Comparison of ENCODE assay signal across 8 cellular contexts in the genomic region with DNA sequence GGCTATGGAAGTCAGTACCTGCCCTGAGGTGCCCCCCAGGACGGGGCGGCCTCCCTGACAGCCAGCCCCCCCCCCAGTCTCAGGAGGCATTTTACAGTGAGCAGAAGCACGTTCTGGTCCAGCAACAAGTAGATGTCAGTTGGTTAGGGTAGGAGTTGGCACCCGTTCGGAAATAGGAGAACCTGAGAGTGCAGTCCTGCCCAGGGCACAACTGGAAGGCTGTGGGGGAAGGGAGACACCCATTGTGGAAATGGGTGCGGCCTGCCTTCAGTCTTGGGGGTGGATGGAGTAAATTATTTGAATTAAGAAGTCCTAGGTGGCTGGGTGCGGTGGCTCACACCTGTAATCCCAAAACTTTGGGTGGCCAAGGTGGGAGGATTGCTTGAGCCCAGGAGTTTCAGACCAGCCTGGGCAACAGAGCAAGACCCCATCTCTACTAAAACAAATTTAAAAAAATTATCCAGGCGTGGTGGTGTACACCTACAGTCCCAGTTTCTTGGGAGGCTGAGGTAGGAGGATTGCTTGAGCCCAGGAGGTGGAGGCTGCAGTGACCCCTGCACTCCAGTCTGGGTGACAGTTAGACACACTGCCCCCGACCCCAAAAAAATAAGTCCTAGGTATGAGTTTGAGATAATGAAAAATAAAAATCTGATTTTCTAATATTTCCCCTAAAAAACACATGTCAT. TPM values are rescaled to one million over a fixed set of nuclear protein-coding genes. Genes with fewer than 3 reads are reported as not detected.
DNase-seq lines count a peak whose midpoint lies in the region; ATAC-seq lines count a peak whose summit lies in the region.

No MANE protein-coding gene starts in this region.

- H3K4me3 ChIP-seq in BLaER1 treated with 17β-estradiol and CSF1 and Interleukin-3, amounts not matched to agents 10 nM and 100 nM: peak overlapping the region; percentile 70 to 89 (median 76)
- peak overlapping the region; percentile 67 for H3K4me3 ChIP-seq in MG63

- H3K9me3 Mint-ChIP-seq in central memory CD8-positive, alpha-beta T cell: no peaks in the 10 kb centered on the region
- H3K9me3 Mint-ChIP-seq in naive thymus-derived CD8-positive, alpha-beta T cell: no peaks in the 10 kb centered on the region

- peaks cover 64% of the 10 kb centered on the region for H3K4me1 Mint-ChIP-seq in central memory CD8-positive, alpha-beta T cell
- peaks cover 38 to 74% (median 72%) of the 10 kb centered on the region in 4 donors for H3K4me1 Mint-ChIP-seq in naive thymus-derived CD8-positive, alpha-beta T cell

- H3K9me3 ChIP-seq in BLaER1 treated with 17β-estradiol and CSF1 and Interleukin-3, amounts not matched to agents 10 nM and 100 nM (replicated peaks in 1 of 11): no peaks in the 10 kb centered on the region
- no peaks in the 10 kb centered on the region for H3K9me3 ChIP-seq in MG63

- POLR2A ChIA-PET in naive thymus-derived CD8-positive, alpha-beta T cell (lab: Charles Lee): interaction anchor here (1.1 to 12.2 kb wide), 11 partner anchors 15 to 407 kb away, joined by 3 to 594 read pairs (median 11); a partner anchor contains a TSS

- no peak for ATAC-seq in central memory CD8-positive, alpha-beta T cell (replicated peaks; ENCODE audit: extremely low read depth, poor library complexity, severe bottlenecking)
- ATAC-seq in naive thymus-derived CD8-positive, alpha-beta T cell: no peak
- no peak for ATAC-seq in GM18870 (IDR thresholded peaks at IDR 0.05; ENCODE audit: unreplicated experiment)
- no peak for ATAC-seq in HG03469 (IDR thresholded peaks at IDR 0.05; ENCODE audit: unreplicated experiment)

- H3K27me3 Mint-ChIP-seq in central memory CD8-positive, alpha-beta T cell: no peaks in the 10 kb centered on the region
- no peaks in the 10 kb centered on the region for H3K27me3 Mint-ChIP-seq in naive thymus-derived CD8-positive, alpha-beta T cell

- H3K27ac ChIP-seq in BLaER1 treated with 17β-estradiol and CSF1 and Interleukin-3, amounts not matched to agents 10 nM and 100 nM: peak overlapping the region; percentile 98 to 100 (median 99)

- peak overlapping the region; percentile 95 for H3K27ac Mint-ChIP-seq in central memory CD8-positive, alpha-beta T cell (ENCODE audit: low read depth)
- peak overlapping the region; percentile 83 to 95 (median 93) for H3K27ac Mint-ChIP-seq in naive thymus-derived CD8-positive, alpha-beta T cell

- peaks cover 76 to 89% (median 86%) of the 10 kb centered on the region in 10 experiments for H3K4me1 ChIP-seq in BLaER1 treated with 17β-estradiol and CSF1 and Interleukin-3, amounts not matched to agents 10 nM and 100 nM

- peaks cover 56 to 89% (median 68%) of the 10 kb centered on the region in 11 experiments for H4K20me1 ChIP-seq in BLaER1 treated with 17β-estradiol and CSF1 and Interleukin-3, amounts not matched to agents 10 nM and 100 nM

- DNase-seq in MG63 (no peak), HPDE6-E6E7 (ENCODE audit: extremely low spot score) (no peak)
- DNase-seq in central memory CD8-positive, alpha-beta T cell (ENCODE audit: low spot score in 2 of 2): no peak
- peak in 1 of 10 donors; percentile 34 for DNase-seq in naive thymus-derived CD8-positive, alpha-beta T cell
- DNase-seq in stimulated activated CD8-positive, alpha-beta memory T cell treated with anti-CD3 and anti-CD28 coated beads, Interleukin-4, amount 100 ng/mL, for 48 hours: no peak

- peak overlapping the region; percentile 98 to 100 (median 99) for H3K9ac ChIP-seq in BLaER1 treated with 17β-estradiol and CSF1 and Interleukin-3, amounts not matched to agents 10 nM and 100 nM

- peaks cover 66% of the 10 kb centered on the region for H3K36me3 Mint-ChIP-seq in central memory CD8-positive, alpha-beta T cell (ENCODE audit: insufficient read depth)
- H3K36me3 Mint-ChIP-seq in naive thymus-derived CD8-positive, alpha-beta T cell: peaks cover 0 to 45% (median 15%) of the 10 kb centered on the region in 3 donors

- peaks cover 46 to 52% (median 49%) of the 10 kb centered on the region in 11 experiments for H3K36me3 ChIP-seq in BLaER1 treated with 17β-estradiol and CSF1 and Interleukin-3, amounts not matched to agents 10 nM and 100 nM
- peaks cover 47% of the 10 kb centered on the region for H3K36me3 ChIP-seq in MG63

- H3K27me3 ChIP-seq in BLaER1 treated with 17β-estradiol and CSF1 and Interleukin-3, amounts not matched to agents 10 nM and 100 nM: no peaks in the 10 kb centered on the region; a peak in 3 of 22 replicates
- H3K27me3 ChIP-seq in MG63: no peaks in the 10 kb centered on the region

- peak overlapping the region; percentile 93 to 100 (median 99) for H3K4me2 ChIP-seq in BLaER1 treated with 17β-estradiol and CSF1 and Interleukin-3, amounts not matched to agents 10 nM and 100 nM

- peak overlapping the region; percentile 85 for H3K4me3 Mint-ChIP-seq in central memory CD8-positive, alpha-beta T cell
- peak overlapping the region; percentile 82 to 93 (median 89) for H3K4me3 Mint-ChIP-seq in naive thymus-derived CD8-positive, alpha-beta T cell

RNA-seq across cellular contexts. Expression of a gene that starts 1.2 kb away (rescaled TPM):
- 64.1 and 68.5 TPM in 2 replicates for total RNA-seq in MG63 (2014; rRNA removed; shearing (Covaris generic); ENCODE audit: low replicate concordance)
- 100 to 1,000 TPM; 565 to 579 TPM for total RNA-seq in naive thymus-derived CD8-positive, alpha-beta T cell
- polyA plus RNA-seq in naive thymus-derived CD8-positive, alpha-beta T cell: 100 to 1,000 TPM; 204 to 273 (median 262) TPM

RNA-seq across cellular contexts. Expression of a gene that starts 5.0 kb away (rescaled TPM):
- 32.2 and 57.2 TPM in 2 replicates for total RNA-seq in MG63 (2014; rRNA removed; shearing (Covaris generic); ENCODE audit: low replicate concordance)
- 10 to 100 TPM; 46.3 to 47.5 TPM for total RNA-seq in naive thymus-derived CD8-positive, alpha-beta T cell
- 100 to 1,000 TPM in 1 of 3 donors, 10 to 100 TPM in 2; 66.7 to 104 (median 95.5) TPM for polyA plus RNA-seq in naive thymus-derived CD8-positive, alpha-beta T cell

RNA-seq across cellular contexts. Expression of a gene that starts 15.4 kb away (rescaled TPM):
- 0.76 TPM in 1 of 2 replicates, not detected in the other for total RNA-seq in MG63 (2014; rRNA removed; shearing (Covaris generic); ENCODE audit: low replicate concordance)
- total RNA-seq in naive thymus-derived CD8-positive, alpha-beta T cell: not detected
- polyA plus RNA-seq in naive thymus-derived CD8-positive, alpha-beta T cell: not detected

RNA-seq across cellular contexts. Expression of a gene that starts 21.9 kb away (rescaled TPM):
- total RNA-seq in MG63 (2014; rRNA removed; shearing (Covaris generic); ENCODE audit: low replicate concordance): 4.6 and 5.7 TPM in 2 replicates
- total RNA-seq in naive thymus-derived CD8-positive, alpha-beta T cell: 10 to 100 TPM; 31.2 to 35.4 TPM
- polyA plus RNA-seq in naive thymus-derived CD8-positive, alpha-beta T cell: 1 to 10 TPM; 1.1 to 8.2 (median 6.6) TPM

RNA-seq across cellular contexts. Expression of a gene that starts 28.8 kb away (rescaled TPM):
- total RNA-seq in MG63 (2014; rRNA removed; shearing (Covaris generic); ENCODE audit: low replicate concordance): 29.4 and 33.8 TPM in 2 replicates
- 10 to 100 TPM; 83.9 to 89.0 TPM for total RNA-seq in naive thymus-derived CD8-positive, alpha-beta T cell
- polyA plus RNA-seq in naive thymus-derived CD8-positive, alpha-beta T cell: 100 to 1,000 TPM; 214 to 264 (median 262) TPM
